Comparison of ENCODE assay signal across 7 cellular contexts in the genomic region with DNA sequence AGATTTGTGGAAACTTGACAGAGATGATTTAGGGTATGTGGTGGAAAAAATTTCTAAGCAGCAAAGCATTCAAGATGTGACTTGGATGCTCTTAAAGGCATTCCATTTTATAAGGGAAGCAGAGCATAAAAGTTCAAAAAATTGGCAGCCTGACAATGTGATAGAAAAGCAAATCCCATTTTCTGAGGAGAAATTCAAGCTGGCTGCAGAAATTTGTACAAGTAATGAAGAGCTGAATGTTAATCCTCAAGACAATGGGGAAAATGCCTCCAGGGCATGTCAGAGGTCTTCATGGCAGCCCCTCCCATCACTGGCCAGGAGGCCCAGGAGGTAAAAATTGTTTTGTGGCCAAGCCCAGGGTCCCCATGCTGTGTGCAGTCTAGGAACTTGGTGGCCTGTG. TPM values are rescaled to one million over a fixed set of nuclear protein-coding genes. Genes with fewer than 3 reads are reported as not detected.
"Had no signal": no experiment of that assay in that cellular context is flagged by ENCODE, and none has a peak within 500 bp of the region (broad histone marks: within the 10 kb centered on the region; RNA-seq: fewer than 3 reads in every experiment).

No MANE protein-coding gene starts in this region.

RNA-seq across cellular contexts. Expression of gene TMEM244, which starts 58.2 kb away (rescaled TPM):
- total RNA-seq: GM23248, GM23338, H1, H4, H7, H9, HFFc6 had no signal
- polyA plus RNA-seq: GM23248, GM23338, H1 had no signal
